In genomic region chr1:221431968-221432367, GRCh38 we compare ENCODE assay signal across 1 cellular context.
TF ChIP-seq lines count a peak whose summit lies in the region.

No MANE protein-coding gene starts in this region.

TF ChIP-seq in IMR-90, 13 proteins besides CTCF, POLR2A, EP300 and RAD21:
- TF ChIP-seq, protein P1, sequence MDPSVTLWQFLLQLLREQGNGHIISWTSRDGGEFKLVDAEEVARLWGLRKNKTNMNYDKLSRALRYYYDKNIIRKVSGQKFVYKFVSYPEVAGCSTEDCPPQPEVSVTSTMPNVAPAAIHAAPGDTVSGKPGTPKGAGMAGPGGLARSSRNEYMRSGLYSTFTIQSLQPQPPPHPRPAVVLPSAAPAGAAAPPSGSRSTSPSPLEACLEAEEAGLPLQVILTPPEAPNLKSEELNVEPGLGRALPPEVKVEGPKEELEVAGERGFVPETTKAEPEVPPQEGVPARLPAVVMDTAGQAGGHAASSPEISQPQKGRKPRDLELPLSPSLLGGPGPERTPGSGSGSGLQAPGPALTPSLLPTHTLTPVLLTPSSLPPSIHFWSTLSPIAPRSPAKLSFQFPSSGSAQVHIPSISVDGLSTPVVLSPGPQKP (IDR thresholded peaks at IDR 0.05; ENCODE audit: borderline replicate concordance, low read depth, low read length) = no peak
- no peak for TF ChIP-seq FOS (IDR thresholded peaks at IDR 0.05; ENCODE audit: low read depth, low read length)
- TF ChIP-seq SMC3 (IDR thresholded peaks at IDR 0.05; ENCODE audit: low read depth, low read length) = no peak
- TF ChIP-seq CHD1 (IDR thresholded peaks at IDR 0.05; ENCODE audit: low read depth, low read length) = no peak
- TF ChIP-seq NFE2L2 (IDR thresholded peaks at IDR 0.05; ENCODE audit: low read depth, low read length) = no peak
- TF ChIP-seq MAZ (IDR thresholded peaks at IDR 0.05; ENCODE audit: borderline replicate concordance, low read depth, low read length) = no peak
- no peak for TF ChIP-seq BHLHE40 (IDR thresholded peaks at IDR 0.05; ENCODE audit: low read depth, low read length)
- no peak for TF ChIP-seq RFX5 (IDR thresholded peaks at IDR 0.05; ENCODE audit: low read depth, low read length)
- TF ChIP-seq RCOR1 (IDR thresholded peaks at IDR 0.05; ENCODE audit: insufficient replicate concordance, low read length) = no peak
